8 cellular contexts compared by ENCODE assay signal in the genomic region with DNA sequence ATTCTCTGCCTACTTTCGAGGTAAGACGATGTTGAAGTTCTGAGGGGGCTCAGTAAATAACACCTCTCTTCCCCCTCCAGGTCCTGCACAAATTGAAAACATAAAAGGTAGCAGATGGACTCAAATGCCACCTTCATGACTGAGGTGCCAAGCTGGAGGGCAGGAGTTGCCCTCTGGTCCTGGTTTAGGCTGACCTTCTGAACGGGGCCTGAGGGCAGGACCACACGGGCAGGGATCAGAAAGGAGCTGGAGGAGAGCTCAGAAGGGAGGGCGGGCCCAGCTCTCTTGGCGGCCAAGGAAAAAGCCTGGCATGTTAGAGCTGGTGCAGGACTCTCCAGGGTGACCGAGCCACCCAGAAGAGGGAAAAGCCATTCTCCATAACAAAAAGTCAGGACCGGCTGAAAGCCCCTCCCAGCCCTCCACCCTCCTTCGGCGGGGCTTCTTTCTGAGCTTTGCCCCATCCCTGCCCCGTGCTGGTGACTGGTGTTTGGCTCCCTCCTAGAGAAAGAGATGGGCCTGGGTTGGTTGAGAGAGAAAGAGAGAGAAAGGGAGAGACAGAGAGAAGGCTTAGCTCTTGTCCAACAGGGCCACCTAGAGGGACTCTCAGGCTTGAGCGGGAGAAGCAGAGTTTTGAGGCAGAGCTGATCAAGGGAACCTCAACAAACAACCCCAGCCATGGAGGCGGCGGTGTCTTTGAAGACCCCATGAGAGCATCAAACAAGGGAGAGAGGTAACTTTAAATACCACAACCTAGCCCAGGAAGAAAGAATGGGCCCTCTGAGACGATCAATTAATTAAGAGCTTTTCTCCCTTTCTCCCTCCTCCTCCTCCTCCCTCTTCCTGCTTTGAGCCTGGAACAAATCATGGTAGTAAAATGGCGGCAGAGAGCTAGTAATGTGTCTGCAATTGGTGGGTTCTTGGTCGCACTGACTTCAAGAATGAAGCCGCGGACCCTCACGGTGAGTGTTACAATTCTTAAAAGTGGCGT. TPM values are rescaled to one million over a fixed set of nuclear protein-coding genes. Genes with fewer than 3 reads are reported as not detected.
DNase-seq lines count a peak whose midpoint lies in the region; ATAC-seq and TF ChIP-seq lines count a peak whose summit lies in the region.

No MANE protein-coding gene starts in this region.

- H3K4me1 ChIP-seq in neutrophil (ENCODE audit: control insufficient read depth in 1 of 2, insufficient read depth in 1 of 2, low read depth in 1 of 2, low read length in 1 of 2), result peaks cover 11 to 13% of the 10 kb centered on the region in 2 experiments

- peaks cover 20% of the 10 kb centered on the region for H3K27me3 ChIP-seq in neutrophil

- H3K9me3 ChIP-seq in T-helper 17 cell (ENCODE audit: control insufficient read depth, low read length, poor library complexity, severe bottlenecking) (no peaks in the 10 kb centered on the region), neutrophil (no peaks in the 10 kb centered on the region)

- no peaks in the 10 kb centered on the region for H3K27me3 Mint-ChIP-seq in activated CD4-positive, alpha-beta T cell treated with anti-CD3 and anti-CD28 coated beads for 36 hours
- H3K27me3 Mint-ChIP-seq in T-helper 17 cell, result no peaks in the 10 kb centered on the region

- H3K4me3 Mint-ChIP-seq in activated CD4-positive, alpha-beta T cell treated with anti-CD3 and anti-CD28 coated beads for 36 hours, result no peak overlapping the region
- H3K4me3 Mint-ChIP-seq in T-helper 17 cell, result peak overlapping the region; percentile 86

- no peaks in the 10 kb centered on the region for H3K36me3 Mint-ChIP-seq in activated CD4-positive, alpha-beta T cell treated with anti-CD3 and anti-CD28 coated beads for 36 hours (ENCODE audit: low read depth)
- H3K36me3 Mint-ChIP-seq in T-helper 17 cell (ENCODE audit: low read depth), result peaks cover 3% of the 10 kb centered on the region

- H3K4me3 ChIP-seq in neutrophil (ENCODE audit: low read depth in 1 of 2, low read length in 1 of 2), result no peak overlapping the region

- H3K27ac ChIP-seq in neutrophil, result peak overlapping the region; percentile 27

- H3K36me3 ChIP-seq in neutrophil, result peaks cover 4% of the 10 kb centered on the region

- H3K4me1 Mint-ChIP-seq in activated CD4-positive, alpha-beta T cell treated with anti-CD3 and anti-CD28 coated beads for 36 hours, result peaks cover 6% of the 10 kb centered on the region
- peaks cover 17% of the 10 kb centered on the region for H3K4me1 Mint-ChIP-seq in T-helper 17 cell

- ATAC-seq in activated CD4-positive, alpha-beta T cell treated with anti-CD3 and anti-CD28 coated beads for 36 hours, result peak; percentile 79
- ATAC-seq in T-helper 17 cell (peak; percentile 90), esophagus mucosa (peak; percentile 80), GM19467 (IDR thresholded peaks at IDR 0.05; ENCODE audit: unreplicated experiment) (no peak)

- no peaks in the 10 kb centered on the region for H3K9me3 Mint-ChIP-seq in activated CD4-positive, alpha-beta T cell treated with anti-CD3 and anti-CD28 coated beads for 36 hours (ENCODE audit: low read depth)

- peak; percentile 24 for TF ChIP-seq CTCF in neutrophil (IDR thresholded peaks at IDR 0.05)

- peak overlapping the region; percentile 25 for H3K27ac Mint-ChIP-seq in activated CD4-positive, alpha-beta T cell treated with anti-CD3 and anti-CD28 coated beads for 36 hours
- peak overlapping the region; percentile 68 for H3K27ac Mint-ChIP-seq in T-helper 17 cell

- POLR2A ChIA-PET in activated CD4-positive, alpha-beta T cell treated with anti-CD3 and anti-CD28 coated beads for 36 hours (lab: Charles Lee), result interaction anchor here (0.6 to 0.7 kb wide), 2 partner anchors 49 to 301 kb away, joined by 3 to 6 read pairs; no protein-coding TSS in a partner anchor

- CTCF ChIA-PET in activated CD4-positive, alpha-beta T cell treated with anti-CD3 and anti-CD28 coated beads for 36 hours (lab: Charles Lee), result interaction anchor here (0.6 to 4.3 kb wide), 21 partner anchors 9 to 153 kb away, joined by 3 to 81 read pairs (median 4); no protein-coding TSS in a partner anchor

- intact Hi-C loops in activated CD4-positive, alpha-beta T cell treated with anti-CD3 and anti-CD28 coated beads for 36 hours (cut with DNase I, micrococcal nuclease), result loop anchor here (1.0 kb wide), 1 partner anchor 85 kb away; no protein-coding TSS in a partner anchor

- peak; percentile 67 for DNase-seq in activated CD4-positive, alpha-beta T cell treated with anti-CD3 and anti-CD28 coated beads for 36 hours
- DNase-seq in activated CD4-positive, alpha-beta T cell treated with anti-CD3 and anti-CD28 coated beads for 1 hour, result no peak
- DNase-seq in HPDE6-E6E7 (ENCODE audit: extremely low spot score) (peak; percentile 23), T-helper 17 cell (peak in 1 of 3 donors; percentile 27), NCI-H2107 treated with DMSO at 0.1 percent for 48 hours (lab: John Stamatoyannopoulos, UW; ENCODE audit: unreplicated experiment) (no peak)

RNA-seq across cellular contexts. Expression of a gene that starts 50.8 kb away (rescaled TPM):
- 100 to 1,000 TPM; 161 to 188 TPM for total RNA-seq in activated CD4-positive, alpha-beta T cell treated with anti-CD3 and anti-CD28 coated beads for 36 hours
- total RNA-seq in T-helper 17 cell, result 100 to 1,000 TPM; 368 to 424 TPM
- total RNA-seq in esophagus mucosa, result 3.1 TPM

RNA-seq across cellular contexts. Expression of a gene that starts 60.0 kb away (rescaled TPM):
- total RNA-seq in activated CD4-positive, alpha-beta T cell treated with anti-CD3 and anti-CD28 coated beads for 36 hours, result 10 to 100 TPM in 1 of 2 experiments, 1 to 10 TPM in 1; 8.6 to 11.3 TPM
- total RNA-seq in T-helper 17 cell (10 to 100 TPM; 14.0 to 16.7 TPM), esophagus mucosa (3.7 TPM)

Comparison
In these comparisons a context has a peak if more than half of its experiments do, and no peak if none do; other contexts are left out.
1. DNase-seq: peak in activated CD4-positive, alpha-beta T cell treated with anti-CD3 and anti-CD28 coated beads for 36 hours (single experiment) and HPDE6-E6E7 (single experiment); none in activated CD4-positive, alpha-beta T cell treated with anti-CD3 and anti-CD28 coated beads for 1 hour (single experiment) and NCI-H2107 treated with DMSO at 0.1 percent for 48 hours (single experiment).
2. RNA of a gene that starts 50.8 kb away (total RNA-seq): 368 to 424 TPM in T-helper 17 cell and 161 to 188 TPM in activated CD4-positive, alpha-beta T cell treated with anti-CD3 and anti-CD28 coated beads for 36 hours; 3.1 TPM in esophagus mucosa (single experiment); every median in the first group is over 10 times any median in the second.